ENCODE assay signal across 12 cellular contexts in genomic region chr1:55050283-55050682, GRCh38. TPM values are rescaled to one million over a fixed set of nuclear protein-coding genes. Genes with fewer than 3 reads are reported as not detected.
DNase-seq lines count a peak whose midpoint lies in the region; TF ChIP-seq lines count a peak whose summit lies in the region.
"Had no signal": no experiment of that assay in that cellular context is flagged by ENCODE, and none has a peak within 500 bp of the region (broad histone marks: within the 10 kb centered on the region; RNA-seq: fewer than 3 reads in every experiment).

No MANE protein-coding gene starts in this region.

- H2BK120ac ChIP-seq in neuronal stem cell (ENCODE audit: low read depth, low read length): no peak overlapping the region

- no peak overlapping the region for H2AK5ac ChIP-seq in neuronal stem cell (ENCODE audit: low read depth, low read length)

- H3K4me3 ChIP-seq in neuronal stem cell (ENCODE audit: low read length in 2 of 2): no peak overlapping the region
- H3K4me3 ChIP-seq: gastroesophageal sphincter had no signal

- H4K8ac ChIP-seq in neuronal stem cell (ENCODE audit: low read depth, low read length): no peak overlapping the region

- peaks cover 0 to 14% (median 0%) of the 10 kb centered on the region in 3 experiments for H3K27me3 ChIP-seq in neuronal stem cell (ENCODE audit: control insufficient read depth in 3 of 3, insufficient read depth in 3 of 3, low read depth in 1 of 3, low read length in 3 of 3)
- H3K27me3 ChIP-seq: gastroesophageal sphincter had no signal

- H3K4me1 ChIP-seq in neuronal stem cell (ENCODE audit: control insufficient read depth in 2 of 2, insufficient read depth in 1 of 2, low read depth in 1 of 2, low read length in 2 of 2): no peaks in the 10 kb centered on the region
- H3K4me1 ChIP-seq: gastroesophageal sphincter had no signal

- no peak overlapping the region for H3K27ac ChIP-seq in neuronal stem cell (replicated peaks; ENCODE audit: low read length)
- H3K27ac ChIP-seq: gastroesophageal sphincter had no signal

- peak overlapping the region; percentile 9 for H3K14ac ChIP-seq in neuronal stem cell (ENCODE audit: low read length)

- no peak for TF ChIP-seq CTCF in chondrocyte (IDR thresholded peaks at IDR 0.05)

- no peak overlapping the region for H3K27ac Mint-ChIP-seq in chondrocyte (ENCODE audit: unreplicated experiment)
- H3K27ac Mint-ChIP-seq: activated CD4-positive, alpha-beta T cell treated with anti-CD3 and anti-CD28 coated beads for 36 hours; nephron had no signal

- no peak overlapping the region for H3K4ac ChIP-seq in neuronal stem cell (ENCODE audit: low read length)

- no peak overlapping the region for H2AFZ ChIP-seq in neuronal stem cell (ENCODE audit: low read length)

- no peaks in the 10 kb centered on the region for H3K36me3 Mint-ChIP-seq in chondrocyte (ENCODE audit: low read depth)

- peaks cover 9% of the 10 kb centered on the region for H3K4me1 Mint-ChIP-seq in chondrocyte (ENCODE audit: low read depth)
- H3K4me1 Mint-ChIP-seq: activated CD4-positive, alpha-beta T cell treated with anti-CD3 and anti-CD28 coated beads for 36 hours had no signal

- H3K18ac ChIP-seq in neuronal stem cell (ENCODE audit: low read length): no peak overlapping the region

- H2BK15ac ChIP-seq in neuronal stem cell (ENCODE audit: low read length): no peak overlapping the region

- H4K91ac ChIP-seq in neuronal stem cell (ENCODE audit: low read depth, low read length, poor library complexity): no peak overlapping the region

- H2BK5ac ChIP-seq in neuronal stem cell (ENCODE audit: low read length): no peak overlapping the region

- H3K9me3 Mint-ChIP-seq in chondrocyte (ENCODE audit: low read depth): no peaks in the 10 kb centered on the region
- H3K9me3 Mint-ChIP-seq: nephron had no signal

- no peak overlapping the region for H3K4me3 Mint-ChIP-seq in chondrocyte (ENCODE audit: unreplicated experiment)
- H3K4me3 Mint-ChIP-seq: activated CD4-positive, alpha-beta T cell treated with anti-CD3 and anti-CD28 coated beads for 36 hours; nephron had no signal

- peak overlapping the region; percentile 1 for H3K23ac ChIP-seq in neuronal stem cell (ENCODE audit: low read depth, low read length, poor library complexity)

- H3K9me3 ChIP-seq in neuronal stem cell (replicated peaks in 1 of 2; ENCODE audit: control insufficient read depth in 2 of 2, insufficient read depth in 1 of 2, low read depth in 1 of 2, low read length in 2 of 2): no peaks in the 10 kb centered on the region
- H3K9me3 ChIP-seq: gastroesophageal sphincter had no signal

- H2BK12ac ChIP-seq in neuronal stem cell (ENCODE audit: low read length): no peak overlapping the region

- no peak overlapping the region for H3K4me2 ChIP-seq in neuronal stem cell (ENCODE audit: insufficient read depth, low read length, poor library complexity, severe bottlenecking)

- no peaks in the 10 kb centered on the region for H3K79me1 ChIP-seq in neuronal stem cell (ENCODE audit: low read depth, low read length)

- WGBS in neuronal stem cell (ENCODE audit: extremely low coverage in 2 of 2, insufficient read length in 2 of 2, insufficient replicate concordance in 1 of 2), 2 donors: no CpG with 5 or more reads among the region's 9 CpGs

- H3K36me3 ChIP-seq in neuronal stem cell (replicated peaks in 1 of 2; ENCODE audit: control insufficient read depth in 2 of 2, insufficient read depth in 2 of 2, low read length in 2 of 2): peaks cover 0 to 3% of the 10 kb centered on the region in 2 donors
- H3K36me3 ChIP-seq: gastroesophageal sphincter had no signal

- peaks cover 5% of the 10 kb centered on the region for H3K27me3 Mint-ChIP-seq in chondrocyte (ENCODE audit: low read depth)
- H3K27me3 Mint-ChIP-seq: activated CD4-positive, alpha-beta T cell treated with anti-CD3 and anti-CD28 coated beads for 36 hours had no signal

- H3K9ac ChIP-seq in neuronal stem cell (ENCODE audit: low read depth, low read length, poor library complexity): no peak overlapping the region

- DNase-seq in GM03348 (ENCODE audit: low spot score) (peak; percentile 77), NCI-H2196 treated with DMSO at 0.1 percent for 48 hours (lab: John Stamatoyannopoulos, UW; ENCODE audit: unreplicated experiment) (peak; percentile 11), chondrocyte (ENCODE audit: low spot score) (peak; percentile 79), neuronal stem cell (ENCODE audit: low spot score) (no peak), occipital lobe (lab: John Stamatoyannopoulos, UW) (no peak), NK-92 (lab: John Stamatoyannopoulos, UW; ENCODE audit: unreplicated experiment) (no peak), DMS153 treated with DMSO at 0.1 percent for 48 hours (lab: John Stamatoyannopoulos, UW; ENCODE audit: unreplicated experiment) (no peak)
- DNase-seq in stimulated activated CD8-positive, alpha-beta memory T cell treated with anti-CD3 and anti-CD28 coated beads, Interleukin-4, amount 100 ng/mL, for 48 hours: no peak
- DNase-seq: activated CD4-positive, alpha-beta T cell treated with anti-CD3 and anti-CD28 coated beads for 36 hours; SW 1271 had no signal

RNA-seq across cellular contexts. Expression of gene PCSK9, which starts 10.9 kb away (rescaled TPM):
- total RNA-seq in chondrocyte (0.41 to 0.60 TPM (median 0.53 TPM) in 3 replicates), occipital lobe (4.1 TPM)
- polyA plus RNA-seq in neuronal stem cell (2013, experiment 1 of 2): 17.1 TPM
- polyA plus RNA-seq in neuronal stem cell (2013, experiment 2 of 2): 16.2 TPM
- total RNA-seq: activated CD4-positive, alpha-beta T cell treated with anti-CD3 and anti-CD28 coated beads for 36 hours had no signal

RNA-seq across cellular contexts. Expression of gene BSND, which starts 51.5 kb away (rescaled TPM):
- not detected in 3 replicates for total RNA-seq in chondrocyte
- not detected for polyA plus RNA-seq in neuronal stem cell (2013, experiment 1 of 2)
- 0.01 TPM for polyA plus RNA-seq in neuronal stem cell (2013, experiment 2 of 2)
- total RNA-seq in occipital lobe: not detected
- total RNA-seq: activated CD4-positive, alpha-beta T cell treated with anti-CD3 and anti-CD28 coated beads for 36 hours; gastroesophageal sphincter had no signal

Comparison
In these comparisons a context has a peak if more than half of its experiments do, and no peak if none do; other contexts are left out.
1. DNase-seq: peak in GM03348 (single experiment), NCI-H2196 treated with DMSO at 0.1 percent for 48 hours (single experiment) and chondrocyte (single experiment); none in neuronal stem cell (single experiment), occipital lobe (single experiment), NK-92 (single experiment), DMS153 treated with DMSO at 0.1 percent for 48 hours (single experiment) and stimulated activated CD8-positive, alpha-beta memory T cell treated with anti-CD3 and anti-CD28 coated beads, Interleukin-4, amount 100 ng/mL, for 48 hours (single experiment).